ENCODE assay signal across 26 cellular contexts in the genomic region with DNA sequence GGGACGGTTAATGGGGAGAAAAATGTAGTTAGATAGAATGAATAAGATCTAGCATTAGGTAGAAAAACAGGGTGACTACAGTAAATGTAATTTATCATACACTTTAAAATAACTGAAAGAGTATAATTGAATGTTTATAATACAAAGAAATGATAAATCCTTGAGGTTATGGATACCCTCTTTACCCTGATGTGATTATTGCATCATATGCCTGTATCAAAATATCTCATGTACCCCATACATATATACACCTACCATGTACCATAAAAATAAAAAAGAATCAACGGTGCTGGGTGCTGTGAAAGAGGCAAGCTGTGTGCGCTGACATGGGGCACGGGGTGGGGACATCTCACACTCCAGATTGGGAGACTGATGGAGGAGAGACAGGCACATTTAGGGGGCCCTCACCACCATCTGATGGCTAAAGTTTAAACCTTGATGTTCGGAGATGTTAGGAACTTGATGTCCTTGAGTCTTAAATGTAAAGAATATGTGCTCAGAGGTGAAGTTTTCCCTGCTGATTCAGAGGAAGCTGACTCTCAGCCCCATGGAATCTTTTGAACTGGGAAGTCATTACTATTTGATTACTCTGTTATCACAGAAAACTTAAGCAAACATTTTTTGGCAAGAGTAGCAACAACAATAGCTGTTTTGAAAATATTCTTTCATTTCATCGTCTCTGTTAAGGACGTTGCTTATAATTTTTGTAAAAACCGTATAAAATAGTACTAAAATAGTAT. TPM values are rescaled to one million over a fixed set of nuclear protein-coding genes. Genes with fewer than 3 reads are reported as not detected.
A peak's percentile ranks its signal among the peaks of the same experiment; 100 is the strongest.
DNase-seq lines count a peak whose midpoint lies in the region; ATAC-seq, FAIRE-seq and TF ChIP-seq lines count a peak whose summit lies in the region.
"Had no signal": no experiment of that assay in that cellular context is flagged by ENCODE, and none has a peak within 500 bp of the region (broad histone marks: within the 10 kb centered on the region; RNA-seq: fewer than 3 reads in every experiment).

No MANE protein-coding gene starts in this region.

- no peaks in the 10 kb centered on the region for H3K36me3 ChIP-seq in HepG2 (replicated peaks in 1 of 2; ENCODE audit: control insufficient read depth in 1 of 2, insufficient read depth in 2 of 2, low read length in 2 of 2)
- no peaks in the 10 kb centered on the region for H3K36me3 ChIP-seq in right lobe of liver
- no peaks in the 10 kb centered on the region for H3K36me3 ChIP-seq in astrocyte (ENCODE audit: insufficient read depth, low read length)
- H3K36me3 ChIP-seq in fibroblast of lung (ENCODE audit: control insufficient read depth, insufficient read depth, low read length): no peaks in the 10 kb centered on the region
- H3K36me3 ChIP-seq in skeletal muscle satellite cell (ENCODE audit: insufficient read depth, low read length): no peaks in the 10 kb centered on the region
- H3K36me3 ChIP-seq: BE2C had no signal

- CTCF ChIA-PET in HepG2 (lab: Yijun Ruan, JAX; ENCODE audit: low intra/inter-chr PET ratio, low total read pairs): no interaction called here

- TF ChIP-seq POLR2A in HepG2 (IDR thresholded peaks at IDR 0.05; ENCODE audit: insufficient read depth in 1 of 2, low read depth in 2 of 2, low read length in 2 of 2) (no peak), right lobe of liver (IDR thresholded peaks at IDR 0.05) (no peak)

- H3K4me3 Mint-ChIP-seq in astrocyte (ENCODE audit: unreplicated experiment): no peak overlapping the region
- H3K4me3 Mint-ChIP-seq: CD4-positive, CD25-positive, alpha-beta regulatory T cell; GM23338 had no signal

- POLR2A ChIA-PET in HepG2 (lab: Yijun Ruan, JAX): no interaction called here

- H4K20me1 ChIP-seq in HepG2 (ENCODE audit: insufficient read depth, low read length) (no peaks in the 10 kb centered on the region), astrocyte (ENCODE audit: insufficient read depth, low read length) (no peaks in the 10 kb centered on the region), fibroblast of lung (ENCODE audit: control insufficient read depth, extremely low read depth, insufficient read depth, low read length) (no peaks in the 10 kb centered on the region)

- in situ Hi-C loops in HepG2 (cut with HindIII; ENCODE audit: extremely low pct_ligation_motif_present, low pct_unique_long_range_greater_than_20kb): no loop called here

- FAIRE-seq in HepG2 (lab: Jason Lieb, UNC): no peak
- FAIRE-seq in astrocyte (lab: Jason Lieb, UNC): peak; percentile 67
- FAIRE-seq: GM12878, GM19239 had no signal

- BruUV-seq in HepG2 (replicated peaks; lab: Mats Ljungman, UMichigan): no TSS peak

- ATAC-seq in HepG2 (no peak), right lobe of liver (no peak), HG03442 (IDR thresholded peaks at IDR 0.05; ENCODE audit: unreplicated experiment) (no peak), omental fat pad (ENCODE audit: low FRiP score) (no peak), GM19324 (IDR thresholded peaks at IDR 0.05; ENCODE audit: low FRiP score, unreplicated experiment) (no peak)
- ATAC-seq: GM12878, GM23338, HCT116 had no signal

- H3K9ac ChIP-seq in HepG2 (ENCODE audit: insufficient read depth, low read depth, low read length) (no peak overlapping the region), astrocyte (ENCODE audit: low read length) (no peak overlapping the region), fibroblast of lung (ENCODE audit: insufficient read depth, low read length) (no peak overlapping the region), skeletal muscle satellite cell (ENCODE audit: low read depth, low read length) (no peak overlapping the region)

- intact Hi-C loops in HepG2 (cut with micrococcal nuclease; ENCODE audit: unreplicated experiment): no loop called here
- intact Hi-C loops in right lobe of liver (cut with DNase I): no loop called here

- H2AFZ ChIP-seq in HepG2 (ENCODE audit: low read length): no peak overlapping the region
- no peak overlapping the region for H2AFZ ChIP-seq in astrocyte (ENCODE audit: low read depth, low read length)
- peak overlapping the region; percentile 2 for H2AFZ ChIP-seq in fibroblast of lung (ENCODE audit: low read length)
- H2AFZ ChIP-seq: GM23338 had no signal

- no peak overlapping the region for H3K27ac Mint-ChIP-seq in astrocyte (ENCODE audit: unreplicated experiment)
- H3K27ac Mint-ChIP-seq: CD4-positive, CD25-positive, alpha-beta regulatory T cell; GM23338 had no signal

- no peaks in the 10 kb centered on the region for H3K36me3 Mint-ChIP-seq in astrocyte (ENCODE audit: low read depth, unreplicated experiment)
- H3K36me3 Mint-ChIP-seq: CD4-positive, CD25-positive, alpha-beta regulatory T cell had no signal

- H3K27me3 ChIP-seq in HepG2 (ENCODE audit: control insufficient read depth in 1 of 2, insufficient read depth in 2 of 2, low read length in 2 of 2): no peaks in the 10 kb centered on the region; a peak in 1 of 5 replicates
- H3K27me3 ChIP-seq in right lobe of liver: no peaks in the 10 kb centered on the region
- H3K27me3 ChIP-seq in astrocyte (ENCODE audit: insufficient read depth, low read length): no peaks in the 10 kb centered on the region
- no peaks in the 10 kb centered on the region for H3K27me3 ChIP-seq in fibroblast of lung (ENCODE audit: control insufficient read depth, insufficient read depth, low read length)
- no peaks in the 10 kb centered on the region for H3K27me3 ChIP-seq in skeletal muscle satellite cell (ENCODE audit: control insufficient read depth, insufficient read depth, low read length)
- H3K27me3 ChIP-seq: BE2C had no signal

- no peak for DNase-seq in HepG2 (ENCODE audit: low spot score)
- DNase-seq in right lobe of liver: no peak
- no peak for DNase-seq in astrocyte (ENCODE audit: low read depth)
- no peak for DNase-seq in fibroblast of lung (ENCODE audit: low read depth in 2 of 2)
- no peak for DNase-seq in omental fat pad (ENCODE audit: low spot score)
- DNase-seq: BE2C; CD4-positive, CD25-positive, alpha-beta regulatory T cell; COR-L47; DMS 273 treated with DMSO at 0.1 percent for 48 hours; DND-41; KBM-7; NCI-H1105 treated with DMSO at 0.1 percent for 48 hours; NCI-H1694; NCI-H2081 treated with DMSO at 0.1 percent for 48 hours; NK-92 treated with Interleukin-12 subunit alpha and Interleukin-12 subunit beta, amount 100 ng/mL, for 24 hours; RPMI8226; SHP77 treated with DMSO at 0.1 percent for 48 hours had no signal

- H3K9me3 Mint-ChIP-seq in astrocyte (ENCODE audit: unreplicated experiment): peaks cover 6% of the 10 kb centered on the region

- H3K79me2 ChIP-seq in HepG2 (ENCODE audit: insufficient read depth, low read length) (no peaks in the 10 kb centered on the region), astrocyte (ENCODE audit: insufficient read depth, low read length) (no peaks in the 10 kb centered on the region), fibroblast of lung (ENCODE audit: control insufficient read depth, insufficient read depth, low read length) (no peaks in the 10 kb centered on the region)

- H3K4me1 ChIP-seq in HepG2 (ENCODE audit: insufficient read depth, low read length): peaks cover 5% of the 10 kb centered on the region; the same call in 1 of the 2 replicates
- no peaks in the 10 kb centered on the region for H3K4me1 ChIP-seq in right lobe of liver
- peaks cover 7% of the 10 kb centered on the region for H3K4me1 ChIP-seq in astrocyte (ENCODE audit: insufficient read depth, low read length)
- H3K4me1 ChIP-seq in fibroblast of lung (ENCODE audit: control insufficient read depth, extremely low read depth, insufficient read depth, low read length): peaks cover 9% of the 10 kb centered on the region
- H3K4me1 ChIP-seq in skeletal muscle satellite cell (ENCODE audit: control insufficient read depth, insufficient read depth, low read length): peaks cover 17% of the 10 kb centered on the region
- H3K4me1 ChIP-seq: BE2C had no signal

- H3K4me1 Mint-ChIP-seq in astrocyte (ENCODE audit: low read depth, unreplicated experiment): peaks cover 19% of the 10 kb centered on the region
- H3K4me1 Mint-ChIP-seq: CD4-positive, CD25-positive, alpha-beta regulatory T cell had no signal

- no peak for TF ChIP-seq EP300 in HepG2 (IDR thresholded peaks at IDR 0.05; ENCODE audit: low read depth in 2 of 2, low read length in 2 of 2)
- no peak for TF ChIP-seq EP300 in HepG2 (CRISPR knock-in tag; IDR thresholded peaks at IDR 0.05; ENCODE audit: borderline replicate concordance)

- H3K4me3 ChIP-seq in HepG2 (replicated peaks in 1 of 3; ENCODE audit: insufficient read depth in 1 of 3, low read depth in 2 of 3, low read length in 3 of 3): no peak overlapping the region
- H3K4me3 ChIP-seq in right lobe of liver: no peak overlapping the region
- no peak overlapping the region for H3K4me3 ChIP-seq in astrocyte (ENCODE audit: insufficient read depth, low read depth, low read length)
- H3K4me3 ChIP-seq in fibroblast of lung (replicated peaks in 1 of 4; ENCODE audit: control extremely low read depth in 1 of 4, insufficient read depth in 1 of 4, low read depth in 3 of 4, low read length in 4 of 4): no peak overlapping the region
- H3K4me3 ChIP-seq in skeletal muscle satellite cell (ENCODE audit: low read length): no peak overlapping the region
- H3K4me3 ChIP-seq: GM12878, GM23338 had no signal

- no peak for TF ChIP-seq CTCF in HepG2 (CRISPR knock-in tag; IDR thresholded peaks at IDR 0.05)
- TF ChIP-seq CTCF in right lobe of liver (IDR thresholded peaks at IDR 0.05): no peak
- no peak for TF ChIP-seq CTCF in astrocyte (IDR thresholded peaks at IDR 0.05; ENCODE audit: insufficient read depth, low read depth, low read length)
- no peak for TF ChIP-seq CTCF in fibroblast of lung (conservative IDR thresholded peaks at IDR 0.05 in 1 of 2, IDR thresholded peaks at IDR 0.05 in 1 of 2; ENCODE audit: low read depth in 1 of 2, low read length in 2 of 2)
- no peak for TF ChIP-seq CTCF in omental fat pad (IDR thresholded peaks at IDR 0.05)

- 2% methylated on average over 8 of the region's 8 CpGs for WGBS in HepG2 (ENCODE audit: low lambda C conversion rate)
- 55% methylated on average over 8 of the region's 8 CpGs for WGBS in right lobe of liver (ENCODE audit: insufficient coverage, low coverage, low lambda C conversion rate, missing lambda C conversion rate)

- H3K4me2 ChIP-seq in HepG2 (ENCODE audit: low read depth, low read length) (no peak overlapping the region), astrocyte (ENCODE audit: low read length) (peak overlapping the region; percentile 51), fibroblast of lung (ENCODE audit: extremely low read depth, insufficient read depth, low read length) (peak overlapping the region; percentile 33), skeletal muscle satellite cell (ENCODE audit: low read length) (peak overlapping the region; percentile 3)
- H3K4me2 ChIP-seq: GM23338 had no signal

- H3K9me3 ChIP-seq in HepG2 (ENCODE audit: low read length) (no peaks in the 10 kb centered on the region), right lobe of liver (no peaks in the 10 kb centered on the region), astrocyte (ENCODE audit: insufficient read depth, low read depth, low read length) (no peaks in the 10 kb centered on the region), fibroblast of lung (ENCODE audit: control insufficient read depth, insufficient read depth, low read depth, low read length) (no peaks in the 10 kb centered on the region), skeletal muscle satellite cell (replicated peaks; ENCODE audit: low read length) (no peaks in the 10 kb centered on the region)
- H3K9me3 ChIP-seq: BE2C had no signal

- H3K27ac ChIP-seq in HepG2 (ENCODE audit: extremely low read length, insufficient read depth, low read length) (no peak overlapping the region), right lobe of liver (no peak overlapping the region), astrocyte (ENCODE audit: low read depth, low read length) (no peak overlapping the region), fibroblast of lung (ENCODE audit: insufficient read depth, low read length) (no peak overlapping the region)

- TF ChIP-seq RAD21 in HepG2 (CRISPR knock-in tag; IDR thresholded peaks at IDR 0.05): no peak

- no peaks in the 10 kb centered on the region for H3K27me3 Mint-ChIP-seq in astrocyte (ENCODE audit: low read depth, unreplicated experiment)

RNA-seq across cellular contexts. Expression of a gene that starts 26.4 kb away (rescaled TPM):
- total RNA-seq in HepG2 (2016; rRNA removed; fragmentation: Illumina TruSeq; extraction: Trizol): not detected in 2 replicates
- not detected in 2 replicates for total RNA-seq in HepG2 (2016; cell fraction: cytosol; rRNA removed; fragmentation: Illumina TruSeq; extraction: Trizol; ENCODE audit: low read depth)
- total RNA-seq in HepG2 (2016; cell fraction: insoluble cytoplasmic fraction; rRNA removed; fragmentation: Illumina TruSeq; extraction: Trizol): not detected in 2 replicates
- total RNA-seq in HepG2 (2016; cell fraction: membrane; rRNA removed; fragmentation: Illumina TruSeq; extraction: Trizol): not detected in 2 replicates
- total RNA-seq in HepG2 (2016; cell fraction: nucleus; rRNA removed; fragmentation: Illumina TruSeq; extraction: Trizol): not detected in 2 replicates
- not detected in 2 replicates for polyA plus RNA-seq in HepG2 (2011; rRNA removed)
- polyA plus RNA-seq in HepG2 (2011; cell fraction: cytosol; rRNA removed): not detected in 2 replicates
- not detected in 2 replicates for polyA plus RNA-seq in HepG2 (2011; cell fraction: nucleus; rRNA removed)
- polyA plus RNA-seq in HepG2 (2012): not detected in 2 replicates
- polyA plus RNA-seq in HepG2 (2016; cell fraction: cytosol; fragmentation: Illumina TruSeq; extraction: Trizol; ENCODE audit: low read depth): not detected in 2 replicates
- polyA plus RNA-seq in HepG2 (2016; cell fraction: insoluble cytoplasmic fraction; fragmentation: Illumina TruSeq; extraction: Trizol; ENCODE audit: low read depth): not detected in 2 replicates
- polyA plus RNA-seq in HepG2 (2016; cell fraction: membrane; fragmentation: Illumina TruSeq; extraction: Trizol; ENCODE audit: low read depth): not detected in 2 replicates
- polyA plus RNA-seq in HepG2 (2016; cell fraction: nucleus; fragmentation: Illumina TruSeq; extraction: Trizol; ENCODE audit: insufficient read depth, low read depth): not detected in 2 replicates
- not detected in 2 replicates for polyA minus RNA-seq in HepG2 (2011; rRNA and poly(A)+ RNA removed; ENCODE audit: low replicate concordance)
- not detected in 2 replicates for polyA minus RNA-seq in HepG2 (2011; cell fraction: cytosol; rRNA and poly(A)+ RNA removed)
- polyA minus RNA-seq in HepG2 (2011; cell fraction: nucleus; rRNA and poly(A)+ RNA removed): not detected in 2 replicates
- not detected for total RNA-seq in right lobe of liver
- 0.30 TPM in 1 of 2 replicates, not detected in the other for total RNA-seq in astrocyte
- total RNA-seq in fibroblast of lung: not detected in 2 replicates
- polyA plus RNA-seq in fibroblast of lung: not detected in 2 replicates
- not detected in 2 replicates for polyA plus RNA-seq in fibroblast of lung (2012)
- polyA minus RNA-seq in fibroblast of lung (ENCODE audit: low replicate concordance): not detected in 2 replicates
- total RNA-seq in skeletal muscle satellite cell (2012; rRNA removed): not detected in 2 replicates
- under 1 TPM in 2 of 4 donors, not detected in 2; 0.19 to 0.25 TPM for total RNA-seq in omental fat pad
- total RNA-seq: A172; CD4-positive, CD25-positive, alpha-beta regulatory T cell; GM12878; GM23338; NCI-H460 had no signal
- polyA plus RNA-seq: CD4-positive, CD25-positive, alpha-beta regulatory T cell; GM23338 had no signal
